Comparison of ENCODE assay signal across 8 cellular contexts in genomic region chr11:47186076-47186936, GRCh38. TPM values are rescaled to one million over a fixed set of nuclear protein-coding genes. Genes with fewer than 3 reads are reported as not detected.
DNase-seq lines count a peak whose midpoint lies in the region; ATAC-seq and TF ChIP-seq lines count a peak whose summit lies in the region.

Gene PACSIN3 (minus strand): TSS chr11:47186434. CDS start chr11:47182727, 3,707 bp downstream.

- TF ChIP-seq POLR2A in sigmoid colon (IDR thresholded peaks at IDR 0.05) = peak in 1 of 2 donors; percentile 20

- peaks cover 9% of the 10 kb centered on the region; the same call in 1 of the 2 replicates for H3K79me2 ChIP-seq in SK-N-SH (ENCODE audit: insufficient read depth)

- peak within 1 kb of the TSS; percentile 78 for H3K9ac ChIP-seq in SK-N-SH

- H3K27me3 Mint-ChIP-seq in brain = peaks cover 58% of the 10 kb centered on the region

- H3K4me1 Mint-ChIP-seq in brain = peaks cover 25% of the 10 kb centered on the region

- H3K9me3 Mint-ChIP-seq in brain = no peaks in the 10 kb centered on the region

- no peak for TF ChIP-seq RAD21 in SK-N-SH (IDR thresholded peaks at IDR 0.05; ENCODE audit: low read length)

- POLR2A ChIA-PET in SK-N-SH (lab: Yijun Ruan, JAX) = interaction anchor here (0.9 to 4.9 kb wide), 13 partner anchors 8 to 84 kb away, joined by 3 to 69 read pairs (median 9); partner anchors contain the start of genes ACP2, DDB2, MADD and NR1H3

- H3K27ac Mint-ChIP-seq in brain = peak within 1 kb of the TSS; percentile 58 to 88 (median 68)

- peak within 1 kb of the TSS; percentile 98 for H3K4me2 ChIP-seq in SK-N-SH

- no peaks in the 10 kb centered on the region for H4K20me1 ChIP-seq in SK-N-SH (ENCODE audit: insufficient read depth)

- H3K4me3 Mint-ChIP-seq in brain = peak within 1 kb of the TSS; percentile 83 to 86 (median 85)

- no peaks in the 10 kb centered on the region for H3K36me3 ChIP-seq in SK-N-SH (replicated peaks in 1 of 2; ENCODE audit: control insufficient read depth in 1 of 2, insufficient read depth in 2 of 2, low read length in 1 of 2)
- peaks cover 0 to 4% (median 0%) of the 10 kb centered on the region in 4 donors for H3K36me3 ChIP-seq in sigmoid colon

- peak within 1 kb of the TSS in 1 of 2 experiments; percentile 94; a peak in 2 of 4 replicates for H3K27ac ChIP-seq in SK-N-SH (ENCODE audit: low read depth in 2 of 2, low read length in 1 of 2)
- H3K27ac ChIP-seq in sigmoid colon = peak within 1 kb of the TSS; percentile 88 to 99 (median 95)

- TF ChIP-seq CTCF in SK-N-SH (IDR thresholded peaks at IDR 0.05) (no peak), brain (conservative IDR thresholded peaks at IDR 0.05) (peak in 1 of 2 experiments; percentile 13), sigmoid colon (IDR thresholded peaks at IDR 0.05) (peak in 2 of 4 experiments; percentile 33 to 38)

- H3K4me1 ChIP-seq in SK-N-SH (ENCODE audit: control insufficient read depth in 1 of 2, insufficient read depth in 2 of 2, low read depth in 1 of 2, low read length in 1 of 2) (peaks cover 11 to 33% of the 10 kb centered on the region in 2 experiments; a peak in 3 of 4 replicates), sigmoid colon (peaks cover 0 to 72% (median 65%) of the 10 kb centered on the region in 4 donors)

- H3K9me2 ChIP-seq in SK-N-SH = no peaks in the 10 kb centered on the region

- DNase-seq in SK-N-SH (peak; percentile 92), sigmoid colon (peak; percentile 82), GOT3 (lab: John Stamatoyannopoulos, UW) (no peak)

- no peaks in the 10 kb centered on the region for H3K27me3 ChIP-seq in SK-N-SH (ENCODE audit: insufficient read depth)
- H3K27me3 ChIP-seq in sigmoid colon = no peaks in the 10 kb centered on the region

- CTCF ChIA-PET in SK-N-SH (lab: Yijun Ruan, JAX) = interaction anchor here (0.6 to 4.2 kb wide), 23 partner anchors 8 to 223 kb away, joined by 3 to 31 read pairs (median 5); partner anchors contain the start of genes ACP2, ARFGAP2, DDB2 and NR1H3

- TF ChIP-seq EP300 in SK-N-SH (IDR thresholded peaks at IDR 0.05; ENCODE audit: borderline replicate concordance in 1 of 2, low read depth in 1 of 2, low read length in 1 of 2) (no peak), sigmoid colon (IDR thresholded peaks at IDR 0.05) (no peak)

- peaks cover 19% of the 10 kb centered on the region for H3F3A ChIP-seq in SK-N-SH (replicated peaks; ENCODE audit: insufficient read depth)

- ATAC-seq in HG02759 (IDR thresholded peaks at IDR 0.05; ENCODE audit: unreplicated experiment) = peak; percentile 68
- ATAC-seq in HG02571 (IDR thresholded peaks at IDR 0.05; ENCODE audit: unreplicated experiment) = no peak

- H2AFZ ChIP-seq in SK-N-SH (ENCODE audit: low read depth) = peak within 1 kb of the TSS; percentile 94

- H3K36me3 Mint-ChIP-seq in brain = no peaks in the 10 kb centered on the region

- 3% methylated on average over 21 of the region's 87 CpGs for WGBS in SK-N-SH (ENCODE audit: low lambda C conversion rate)
- WGBS in sigmoid colon, 2 donors = 1% methylated on average over 87 of the region's 87 CpGs

- H3K9me3 ChIP-seq in SK-N-SH (no peaks in the 10 kb centered on the region), sigmoid colon (no peaks in the 10 kb centered on the region)

- intact Hi-C loops in sigmoid colon (cut with DNase I) = loop anchor here (1.0 to 5.0 kb wide), 3 partner anchors 28 to 221 kb away; partner anchors contain the start of genes ACP2, DDB2 and SLC39A13

- H3K4me3 ChIP-seq in GM08714 (ENCODE audit: low read length) (peak within 1 kb of the TSS; percentile 54; the same call in 1 of the 2 replicates), SK-N-SH (ENCODE audit: low read depth in 2 of 2, low read length in 1 of 2) (peak within 1 kb of the TSS; percentile 64 to 69), iPS-11a (ENCODE audit: low read depth, low read length) (peak within 1 kb of the TSS; percentile 69), sigmoid colon (peak within 1 kb of the TSS; percentile 62 to 95 (median 75))

TF ChIP-seq in SK-N-SH, 30 proteins besides CTCF, POLR2A, EP300 and RAD21 (continues in another document):
- TF ChIP-seq GATA2 (CRISPR knock-in tag; IDR thresholded peaks at IDR 0.05) (no peak), PBX3 (IDR thresholded peaks at IDR 0.05) (no peak), ZBTB33 (IDR thresholded peaks at IDR 0.05; ENCODE audit: borderline replicate concordance, low read depth) (no peak), IRF3 (IDR thresholded peaks at IDR 0.05; ENCODE audit: low read depth, low read length) (no peak), MAX (IDR thresholded peaks at IDR 0.05; ENCODE audit: low read depth) (no peak; the same call in 1 of the 2 replicates), RFX5 (IDR thresholded peaks at IDR 0.05; ENCODE audit: low read length) (no peak), REST (IDR thresholded peaks at IDR 0.05; ENCODE audit: low read depth, low read length) (no peak), MEF2A (IDR thresholded peaks at IDR 0.05; ENCODE audit: borderline replicate concordance, low read depth) (no peak), CHD2 (IDR thresholded peaks at IDR 0.05; ENCODE audit: low read length, partially characterized antibody) (no peak), SMC3 (IDR thresholded peaks at IDR 0.05; ENCODE audit: low read depth, low read length) (no peak), POLR2AphosphoS5 (IDR thresholded peaks at IDR 0.05; ENCODE audit: low read depth, low read length) (0 out of 2 replicates have a peak, but pooled peaks have one; percentile 8)

RNA-seq across cellular contexts. Expression of gene PACSIN3, which starts in this region (rescaled TPM):
- 24.4 and 31.1 TPM in 2 replicates for polyA plus RNA-seq in SK-N-SH (2012; rRNA removed)
- 15.8 and 23.6 TPM in 2 replicates for polyA plus RNA-seq in SK-N-SH (2012; cell fraction: cytosol; rRNA removed)
- 23.4 and 33.0 TPM in 2 replicates for polyA plus RNA-seq in SK-N-SH (2012; cell fraction: nucleus; rRNA removed)
- polyA plus RNA-seq in brain (ENCODE audit: insufficient read depth, low read depth, low replicate concordance) = 14.3 TPM
- total RNA-seq in sigmoid colon = 10 to 100 TPM; 56.0 to 78.3 (median 73.5) TPM
- 1 to 10 TPM; 1.2 to 7.0 (median 4.8) TPM for polyA plus RNA-seq in sigmoid colon
